8 cellular contexts compared by ENCODE assay signal in the genomic region with DNA sequence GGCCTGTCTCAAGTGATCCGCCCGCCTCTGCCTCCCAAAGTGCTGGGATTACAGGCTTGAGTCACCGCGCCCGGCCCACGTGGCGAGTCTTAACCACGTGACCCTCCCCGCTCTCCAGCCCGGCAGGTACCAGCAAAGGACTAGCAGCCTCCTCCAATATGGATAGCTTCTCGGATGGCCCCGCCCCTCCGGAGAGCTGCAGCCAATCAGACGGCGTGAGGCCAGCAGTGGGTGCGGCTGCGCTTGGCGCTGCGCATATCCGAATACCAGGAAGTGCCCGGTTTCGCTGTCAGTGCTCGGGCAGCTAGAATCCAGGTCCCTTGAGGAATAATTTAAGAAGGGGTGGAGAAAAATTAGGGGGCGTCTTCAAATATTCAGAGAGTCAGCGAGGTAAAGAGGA. TPM values are rescaled to one million over a fixed set of nuclear protein-coding genes. Genes with fewer than 3 reads are reported as not detected.
DNase-seq lines count a peak whose midpoint lies in the region; ATAC-seq and TF ChIP-seq lines count a peak whose summit lies in the region.

No MANE protein-coding gene starts in this region.

- POLR2A ChIA-PET in activated CD4-positive, alpha-beta T cell treated with anti-CD3 and anti-CD28 coated beads, Interleukin-2, amount 10 ng/mL, durations not matched to agents 7 days and 5 days (lab: Charles Lee) = interaction anchor here (0.7 to 1.0 kb wide), 3 partner anchors 29 to 797 kb away, joined by 3 to 4 read pairs (median 3); partner anchors contain the start of gene DEPDC5

- no peaks in the 10 kb centered on the region for H3K27me3 Mint-ChIP-seq in activated CD4-positive, alpha-beta T cell treated with anti-CD3 and anti-CD28 coated beads, Interleukin-2, amount 10 ng/mL, durations not matched to agents 7 days and 5 days

- TF ChIP-seq POLR2A in lower leg skin (IDR thresholded peaks at IDR 0.05) = no peak

- CTCF ChIA-PET in activated CD4-positive, alpha-beta T cell treated with anti-CD3 and anti-CD28 coated beads, Interleukin-2, amount 10 ng/mL, durations not matched to agents 7 days and 5 days (lab: Charles Lee) = interaction anchor here (0.9 to 2.1 kb wide), 6 partner anchors 9 to 294 kb away, joined by 3 to 15 read pairs (median 4); partner anchors contain the start of gene PISD

- peaks cover 3% of the 10 kb centered on the region for H3K36me3 Mint-ChIP-seq in activated CD4-positive, alpha-beta T cell treated with anti-CD3 and anti-CD28 coated beads, Interleukin-2, amount 10 ng/mL, durations not matched to agents 7 days and 5 days (ENCODE audit: low read depth)

- intact Hi-C loops in lower leg skin (cut with DNase I; ENCODE audit: low total_unique reads) = loop anchor here (10.0 kb wide), 1 partner anchor 278 kb away; no protein-coding TSS in a partner anchor

- peak; percentile 96 for ATAC-seq in GM21515 (IDR thresholded peaks at IDR 0.05; ENCODE audit: unreplicated experiment)

- H3K27ac Mint-ChIP-seq in activated CD4-positive, alpha-beta T cell treated with anti-CD3 and anti-CD28 coated beads, Interleukin-2, amount 10 ng/mL, durations not matched to agents 7 days and 5 days = peak overlapping the region; percentile 95

- H3K4me3 ChIP-seq in lower leg skin (ENCODE audit: low read depth, poor library complexity, severe bottlenecking) = peak overlapping the region; percentile 4

- H3K4me3 Mint-ChIP-seq in activated CD4-positive, alpha-beta T cell treated with anti-CD3 and anti-CD28 coated beads, Interleukin-2, amount 10 ng/mL, durations not matched to agents 7 days and 5 days = peak overlapping the region; percentile 87

- DNase-seq in COLO829 (ENCODE audit: low spot score) = peak; percentile 92
- DNase-seq in MV-4-11 (lab: John Stamatoyannopoulos, UW) = peak; percentile 97
- DNase-seq in activated CD4-positive, alpha-beta T cell treated with anti-CD3 and anti-CD28 coated beads, Interleukin-2, amount 10 ng/mL, durations not matched to agents 7 days and 5 days = peak; percentile 93
- DNase-seq in dermis blood vessel endothelial cell = peak; percentile 96
- peak; percentile 94 to 99 for DNase-seq in lower leg skin (ENCODE audit: low spot score in 2 of 2)
- DNase-seq in stimulated activated CD4-positive, alpha-beta T cell treated with anti-CD3 and anti-CD28 coated beads, Interleukin-4, amount 100 ng/mL, for 1 hour = peak; percentile 91
- no peak for DNase-seq in NCI-H1105 treated with DMSO at 0.1 percent for 48 hours (lab: John Stamatoyannopoulos, UW)

- 1 to 3% methylated on average over 24 to 25 of the region's 25 CpGs for WGBS in lower leg skin, 2 donors

- peaks cover 24% of the 10 kb centered on the region for H3K4me1 Mint-ChIP-seq in activated CD4-positive, alpha-beta T cell treated with anti-CD3 and anti-CD28 coated beads, Interleukin-2, amount 10 ng/mL, durations not matched to agents 7 days and 5 days

- no peaks in the 10 kb centered on the region for H3K9me3 Mint-ChIP-seq in activated CD4-positive, alpha-beta T cell treated with anti-CD3 and anti-CD28 coated beads, Interleukin-2, amount 10 ng/mL, durations not matched to agents 7 days and 5 days

- no peak for TF ChIP-seq CTCF in lower leg skin (IDR thresholded peaks at IDR 0.05)

RNA-seq across cellular contexts. Expression of gene PISD, which starts 14.7 kb away (rescaled TPM):
- 10 to 100 TPM; 19.4 to 19.6 TPM for total RNA-seq in activated CD4-positive, alpha-beta T cell treated with anti-CD3 and anti-CD28 coated beads, Interleukin-2, amount 10 ng/mL, durations not matched to agents 7 days and 5 days
- 52.6 and 58.3 TPM in 2 replicates for total RNA-seq in dermis blood vessel endothelial cell
- 10 to 100 TPM; 32.0 to 62.5 (median 45.5) TPM for total RNA-seq in lower leg skin
